8 cellular contexts compared by ENCODE assay signal in genomic region chr12:123232472-123232806, GRCh38. TPM values are rescaled to one million over a fixed set of nuclear protein-coding genes. Genes with fewer than 3 reads are reported as not detected.
A peak's percentile ranks its signal among the peaks of the same experiment; 100 is the strongest.
DNase-seq lines count a peak whose midpoint lies in the region; ATAC-seq, FAIRE-seq and TF ChIP-seq lines count a peak whose summit lies in the region.

No MANE protein-coding gene starts in this region.

- TF ChIP-seq POLR2A in lower leg skin (IDR thresholded peaks at IDR 0.05) = no peak

- H3K4me3 ChIP-seq in AG10803 (ENCODE audit: low read length) (peak overlapping the region; percentile 90), brain microvascular endothelial cell (ENCODE audit: low read depth, low read length) (peak overlapping the region; percentile 80), lower leg skin (ENCODE audit: low read depth, poor library complexity, severe bottlenecking) (peak overlapping the region; percentile 50), upper lobe of right lung (peak overlapping the region; percentile 74)

- TF ChIP-seq CTCF in AG10803 (conservative IDR thresholded peaks at IDR 0.05; ENCODE audit: low read length) (no peak), brain microvascular endothelial cell (IDR thresholded peaks at IDR 0.05; ENCODE audit: low read depth, low read length, missing control alignments) (no peak), lower leg skin (IDR thresholded peaks at IDR 0.05) (no peak), upper lobe of right lung (IDR thresholded peaks at IDR 0.05) (no peak)

- peaks cover 45% of the 10 kb centered on the region for H3K4me1 ChIP-seq in upper lobe of right lung

- peak overlapping the region; percentile 73 for H3K27ac ChIP-seq in brain microvascular endothelial cell
- H3K27ac ChIP-seq in upper lobe of right lung = peak overlapping the region; percentile 84

- DNase-seq in AG10803 (ENCODE audit: low read depth) (no peak), HS-27A (ENCODE audit: low read depth) (peak; percentile 33), brain microvascular endothelial cell (peak; percentile 17), lower leg skin (ENCODE audit: low spot score in 2 of 2) (peak; percentile 34 to 87), upper lobe of right lung (no peak), RCC 7860 (ENCODE audit: low spot score) (no peak), NCI-H187 treated with DMSO at 0.1 percent for 48 hours (lab: John Stamatoyannopoulos, UW) (no peak), SW 1271 (lab: John Stamatoyannopoulos, UW) (no peak)

- H3K9me3 ChIP-seq in upper lobe of right lung = no peaks in the 10 kb centered on the region

- no peak for ATAC-seq in upper lobe of right lung

- no peak for FAIRE-seq in RCC 7860 (lab: Jason Lieb, UNC)

- in situ Hi-C loops in brain microvascular endothelial cell (cut with HindIII; ENCODE audit: low pct_ligation_motif_present, low sequenced_read_pairs) = loop anchor here (10.0 kb wide), 1 partner anchor 188 kb away; no protein-coding TSS in a partner anchor

- 0 to 1% methylated on average over 15 of the region's 15 CpGs for WGBS in lower leg skin, 2 donors

- H3K36me3 ChIP-seq in brain microvascular endothelial cell (replicated peaks) (no peaks in the 10 kb centered on the region), upper lobe of right lung (peaks cover 4% of the 10 kb centered on the region)

- intact Hi-C loops in lower leg skin (cut with DNase I; ENCODE audit: low total_unique reads) (no loop called here), upper lobe of right lung (cut with DNase I) (no loop called here)

- H3K27me3 ChIP-seq in brain microvascular endothelial cell (replicated peaks) (no peaks in the 10 kb centered on the region), upper lobe of right lung (no peaks in the 10 kb centered on the region)

RNA-seq across cellular contexts. Expression of gene MPHOSPH9, which starts 0.5 kb away (rescaled TPM):
- total RNA-seq in lower leg skin (10 to 100 TPM in 1 of 4 donors, 1 to 10 TPM in 3; 3.5 to 16.8 (median 9.8) TPM), upper lobe of right lung (20.3 TPM)

RNA-seq across cellular contexts. Expression of gene MTRFR, which starts 0.8 kb away (rescaled TPM):
- total RNA-seq in lower leg skin (10 to 100 TPM in 3 of 4 donors, 1 to 10 TPM in 1; 9.8 to 27.0 (median 11.8) TPM), upper lobe of right lung (13.3 TPM)

RNA-seq across cellular contexts. Expression of gene CDK2AP1, which starts 39.2 kb away (rescaled TPM):
- total RNA-seq in lower leg skin (10 to 100 TPM; 35.3 to 85.6 (median 56.3) TPM), upper lobe of right lung (89.9 TPM)

Comparison
In these comparisons a context has a peak if more than half of its experiments do, and no peak if none do; other contexts are left out.
1. DNase-seq: peak in HS-27A (single experiment), brain microvascular endothelial cell (single experiment) and lower leg skin (2 of 2); none in AG10803 (single experiment), upper lobe of right lung (single experiment), RCC 7860 (single experiment), NCI-H187 treated with DMSO at 0.1 percent for 48 hours (single experiment) and SW 1271 (0 of 2).
2. Peak in every context shown above with its lines, with median percentiles within 50 percentile points of each other: H3K4me3 ChIP-seq.